Comparison of ENCODE assay signal across 15 cellular contexts in the genomic region with DNA sequence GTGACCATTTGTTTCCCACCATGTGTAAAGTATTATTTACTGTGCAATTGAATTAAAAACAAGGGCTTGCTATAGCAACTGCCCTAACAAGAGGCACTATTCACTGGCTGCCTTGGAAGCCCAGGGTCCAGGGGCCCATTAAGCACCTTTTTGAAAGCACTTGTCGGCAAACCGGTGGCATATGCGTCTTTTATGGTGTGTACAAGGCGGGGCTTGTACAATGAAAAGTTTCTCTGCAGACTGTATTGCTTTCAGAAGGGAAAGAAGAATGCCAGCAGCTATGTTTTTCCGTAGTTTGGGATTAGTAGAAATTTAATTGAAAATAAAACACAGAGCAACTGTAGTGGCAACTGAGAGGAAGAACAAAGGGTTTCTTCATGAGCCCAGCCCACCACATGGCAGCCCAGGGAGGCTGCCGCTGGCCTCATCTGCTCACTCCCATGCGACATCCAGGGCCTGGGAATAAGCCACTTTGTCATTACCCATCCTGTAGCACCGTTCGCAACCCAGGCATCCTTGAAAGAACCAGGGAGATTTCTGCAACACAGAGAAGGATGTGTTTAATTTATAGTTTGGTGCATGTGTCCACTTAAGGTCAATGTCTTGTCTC.
DNase-seq lines count a peak whose midpoint lies in the region; ATAC-seq and TF ChIP-seq lines count a peak whose summit lies in the region.
"Had no signal": no experiment of that assay in that cellular context is flagged by ENCODE, and none has a peak within 500 bp of the region (broad histone marks: within the 10 kb centered on the region; RNA-seq: fewer than 3 reads in every experiment).

No MANE protein-coding gene starts in this region.

- H3K4me3 ChIP-seq in dorsolateral prefrontal cortex, result peak overlapping the region in 20 of 59 donors; percentile 1 to 54 (median 16)

- ATAC-seq in left ventricle myocardium superior, result no peak
- ATAC-seq: PC-3 had no signal

- intact Hi-C loops in dorsolateral prefrontal cortex (cut with DNase I) (loop anchor here (2.0 to 10.0 kb wide), 3 partner anchors 59 to 359 kb away; no protein-coding TSS in a partner anchor), left ventricle myocardium superior (cut with micrococcal nuclease) (no loop called here)

- H3K27me3 ChIP-seq in dorsolateral prefrontal cortex, result no peaks in the 10 kb centered on the region
- H3K27me3 ChIP-seq: BE2C had no signal

- H3K27ac ChIP-seq in dorsolateral prefrontal cortex, result peak overlapping the region in 53 of 59 donors; percentile 1 to 92 (median 73)
- H3K27ac ChIP-seq: parathyroid adenoma had no signal

- peak in 2 of 56 donors; percentile 15 to 32 for TF ChIP-seq CTCF in dorsolateral prefrontal cortex (IDR thresholded peaks at IDR 0.05 in 54 of 56, conservative IDR thresholded peaks at IDR 0.05 in 2 of 56; ENCODE audit: low read depth in 1 of 56, partially characterized antibody in 56 of 56)

- DNase-seq in NCI-H1105 (lab: John Stamatoyannopoulos, UW) (peak; percentile 70), NCI-H2227 treated with DMSO at 0.1 percent for 48 hours (lab: John Stamatoyannopoulos, UW) (peak; percentile 36), dorsolateral prefrontal cortex (peak in 5 of 10 donors; percentile 45 to 61 (median 60)), nucleus accumbens (lab: John Stamatoyannopoulos, UW) (peak in 42 of 56 donors; percentile 8 to 75 (median 40)), H4 (ENCODE audit: low spot score) (no peak), left ventricle myocardium superior (no peak), D341Med (ENCODE audit: low spot score) (no peak)
- no peak for DNase-seq in activated naive CD4-positive, alpha-beta T cell (lab: John Stamatoyannopoulos, UW)
- DNase-seq: activated naive CD4-positive, alpha-beta T cell treated with anti-CD3 and anti-CD28 coated beads, Interleukin-2, amount 50 U/mL, for 16 hours; BE2C; effector CD4-positive, alpha-beta T cell; KG1; NCI-H1694 treated with DMSO at 0.1 percent for 48 hours; PC-3 had no signal

Comparison
In these comparisons a context has a peak if more than half of its experiments do, and no peak if none do; other contexts are left out.
1. DNase-seq: peak in NCI-H1105 (single experiment), NCI-H2227 treated with DMSO at 0.1 percent for 48 hours (single experiment) and nucleus accumbens (42 of 56); none in activated naive CD4-positive, alpha-beta T cell (0 of 4), H4 (single experiment), left ventricle myocardium superior (single experiment) and D341Med (single experiment).